1 cellular context compared by ENCODE assay signal in the genomic region with DNA sequence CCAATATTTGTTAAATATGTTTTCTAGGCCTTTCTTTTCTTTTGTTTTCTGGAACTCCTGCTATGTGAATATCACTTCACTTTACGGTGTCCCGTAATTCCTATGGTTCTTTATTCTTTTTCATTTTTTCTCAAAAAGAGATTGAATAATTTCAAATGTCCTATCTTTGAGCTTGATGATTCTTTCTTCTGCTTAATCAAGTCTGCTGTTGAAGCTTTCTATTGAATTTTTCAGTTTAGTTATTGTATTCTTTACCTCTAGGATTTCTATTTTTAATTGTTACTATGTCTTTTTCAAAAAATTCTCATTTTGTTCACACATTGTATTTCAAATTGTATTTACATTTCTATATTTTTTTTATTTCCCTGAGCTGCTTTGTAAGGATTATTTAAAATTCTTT.
TF ChIP-seq lines count a peak whose summit lies in the region.

No MANE protein-coding gene starts in this region.

TF ChIP-seq in HepG2, 621 proteins besides CTCF, POLR2A, EP300 and RAD21 (continued from another document):
- no peak for TF ChIP-seq FOXC1 (CRISPR knock-in tag; IDR thresholded peaks at IDR 0.05; ENCODE audit: borderline replicate concordance)
- TF ChIP-seq, protein P1, sequence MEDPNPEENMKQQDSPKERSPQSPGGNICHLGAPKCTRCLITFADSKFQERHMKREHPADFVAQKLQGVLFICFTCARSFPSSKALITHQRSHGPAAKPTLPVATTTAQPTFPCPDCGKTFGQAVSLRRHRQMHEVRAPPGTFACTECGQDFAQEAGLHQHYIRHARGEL (CRISPR knock-in tag; IDR thresholded peaks at IDR 0.05): no peak
TF ChIP-seq in HepG2: peak in this region for 1.
